Comparison of ENCODE assay signal across 21 cellular contexts in the genomic region with DNA sequence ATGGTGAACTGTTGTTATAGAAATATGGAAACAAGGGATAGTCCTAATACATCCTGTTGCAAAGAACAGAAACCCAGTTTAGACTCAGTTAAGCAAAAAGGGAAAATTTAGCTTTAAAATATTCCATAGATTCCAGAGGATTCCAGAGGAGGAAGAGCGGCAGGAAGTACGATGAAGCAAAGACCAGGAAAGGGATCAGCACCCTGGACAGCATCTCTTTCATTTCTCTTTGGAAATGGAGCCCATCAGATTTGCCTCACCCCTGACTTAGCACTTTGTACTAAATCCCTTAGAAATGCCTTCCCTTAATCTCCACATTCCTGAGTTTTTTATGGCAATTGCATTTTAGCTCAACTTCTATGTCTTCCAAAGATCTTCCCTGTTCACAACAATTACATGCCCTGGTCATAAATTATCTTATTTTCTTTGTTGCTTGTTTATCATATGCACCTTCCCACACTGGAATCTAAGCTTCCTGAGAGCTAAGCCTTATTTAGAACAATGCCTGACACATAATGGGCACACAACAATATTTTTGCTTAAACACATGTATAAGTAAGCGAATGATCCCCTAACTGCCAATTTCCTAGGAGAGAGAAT.
DNase-seq lines count a peak whose midpoint lies in the region; TF ChIP-seq lines count a peak whose summit lies in the region.
"Had no signal": no experiment of that assay in that cellular context is flagged by ENCODE, and none has a peak within 500 bp of the region (broad histone marks: within the 10 kb centered on the region; RNA-seq: fewer than 3 reads in every experiment).

No MANE protein-coding gene starts in this region.

- H2BK15ac ChIP-seq in H9 (ENCODE audit: low read depth, low read length) (no peak overlapping the region), neuronal stem cell (ENCODE audit: low read length) (no peak overlapping the region)

- H3K9ac ChIP-seq in H9 (ENCODE audit: extremely low read depth, insufficient read length, low read length) (no peak overlapping the region), NT2/D1 (ENCODE audit: insufficient read length, low read depth) (no peak overlapping the region), neuronal stem cell (ENCODE audit: low read depth, low read length, poor library complexity) (no peak overlapping the region)

- H3K18ac ChIP-seq in H9 (ENCODE audit: insufficient read length, low read depth, low read length) (no peak overlapping the region), neuronal stem cell (ENCODE audit: low read length) (no peak overlapping the region)

- H3K27ac ChIP-seq in H9 (ENCODE audit: insufficient read length, low read depth, low read length): no peak overlapping the region
- H3K27ac ChIP-seq in neuronal stem cell (replicated peaks; ENCODE audit: low read length): no peak overlapping the region
- H3K27ac ChIP-seq: ovary, transverse colon, VCaP had no signal

- intact Hi-C loops in posterior cingulate gyrus (cut with DNase I): no loop called here

- H4K8ac ChIP-seq in H9 (replicated peaks; ENCODE audit: insufficient read length, low read depth, low read length) (no peak overlapping the region), neuronal stem cell (ENCODE audit: low read depth, low read length) (no peak overlapping the region)

- H2BK20ac ChIP-seq in H9 (ENCODE audit: low read depth, low read length, poor library complexity, severe bottlenecking): no peak overlapping the region

- H3K4me3 Mint-ChIP-seq in H9 (no peak overlapping the region), endothelial cell (ENCODE audit: unreplicated experiment) (peak overlapping the region; percentile 4)
- H3K4me3 Mint-ChIP-seq: activated naive CD4-positive, alpha-beta T cell treated with anti-CD3 and anti-CD28 coated beads for 36 hours; stimulated activated naive CD8-positive, alpha-beta T cell treated with anti-CD3 and anti-CD28 coated beads, Interleukin-15, amount 100 ng/mL, for 72 hours had no signal

- H3K14ac ChIP-seq in H9 (ENCODE audit: insufficient read depth, low read length) (no peak overlapping the region), neuronal stem cell (ENCODE audit: low read length) (no peak overlapping the region)

- H3K27me3 Mint-ChIP-seq in H9 (ENCODE audit: low read depth) (peaks cover 4% of the 10 kb centered on the region), endothelial cell (ENCODE audit: unreplicated experiment) (no peaks in the 10 kb centered on the region)
- H3K27me3 Mint-ChIP-seq: stimulated activated naive CD8-positive, alpha-beta T cell treated with anti-CD3 and anti-CD28 coated beads, Interleukin-15, amount 100 ng/mL, for 72 hours had no signal

- no peaks in the 10 kb centered on the region for H3K79me2 ChIP-seq in H9 (ENCODE audit: insufficient read depth, low read length)

- H3K9me3 Mint-ChIP-seq in H9 (no peaks in the 10 kb centered on the region), endothelial cell (ENCODE audit: unreplicated experiment) (peaks cover 26% of the 10 kb centered on the region)

- H3K4me1 ChIP-seq in H9 (ENCODE audit: insufficient read depth, low read length): no peaks in the 10 kb centered on the region
- H3K4me1 ChIP-seq in NT2/D1 (ENCODE audit: insufficient read depth, insufficient read length): no peaks in the 10 kb centered on the region
- no peaks in the 10 kb centered on the region for H3K4me1 ChIP-seq in neuronal stem cell (ENCODE audit: control insufficient read depth in 2 of 2, insufficient read depth in 1 of 2, low read depth in 1 of 2, low read length in 2 of 2)
- H3K4me1 ChIP-seq: transverse colon had no signal

- H2AFZ ChIP-seq in H9 (ENCODE audit: low read length): no peak overlapping the region
- H2AFZ ChIP-seq in neuronal stem cell (ENCODE audit: low read length): no peak overlapping the region

- H3K56ac ChIP-seq in H9 (ENCODE audit: insufficient read length, low read depth, low read length): no peak overlapping the region

- WGBS in H9 (ENCODE audit: extremely low coverage, insufficient read length, low lambda C conversion rate): no CpG with 5 or more reads among the region's 3 CpGs
- no CpG with 5 or more reads among the region's 3 CpGs for WGBS in neuronal stem cell (ENCODE audit: extremely low coverage in 2 of 2, insufficient read length in 2 of 2, insufficient replicate concordance in 1 of 2), 2 donors

- H3K23ac ChIP-seq in H9 (ENCODE audit: insufficient read length, low read depth, low read length) (no peak overlapping the region), neuronal stem cell (ENCODE audit: low read depth, low read length, poor library complexity) (no peak overlapping the region)

- no peak overlapping the region for H3T11ph ChIP-seq in H9 (ENCODE audit: low read length)

- H2BK12ac ChIP-seq in H9 (ENCODE audit: insufficient read length, low read depth, low read length) (no peak overlapping the region), neuronal stem cell (ENCODE audit: low read length) (no peak overlapping the region)

- no peaks in the 10 kb centered on the region for H4K20me1 ChIP-seq in H9 (ENCODE audit: control insufficient read depth, insufficient read depth, insufficient read length)

- no peak overlapping the region for H4K5ac ChIP-seq in H9 (ENCODE audit: insufficient read length, low read depth, low read length)

- H3K27ac Mint-ChIP-seq in H9 (no peak overlapping the region), endothelial cell (ENCODE audit: unreplicated experiment) (no peak overlapping the region)
- H3K27ac Mint-ChIP-seq: activated naive CD4-positive, alpha-beta T cell treated with anti-CD3 and anti-CD28 coated beads for 36 hours; stimulated activated naive CD8-positive, alpha-beta T cell treated with anti-CD3 and anti-CD28 coated beads, Interleukin-15, amount 100 ng/mL, for 72 hours had no signal

- no peak overlapping the region for H2BK5ac ChIP-seq in H9 (ENCODE audit: insufficient read length, low read length)
- no peak overlapping the region for H2BK5ac ChIP-seq in neuronal stem cell (ENCODE audit: low read length)

- H3K36me3 ChIP-seq in NT2/D1 (ENCODE audit: insufficient read depth, insufficient read length, low read length) (no peaks in the 10 kb centered on the region), neuronal stem cell (replicated peaks in 1 of 2; ENCODE audit: control insufficient read depth in 2 of 2, insufficient read depth in 2 of 2, low read length in 2 of 2) (no peaks in the 10 kb centered on the region)
- H3K36me3 ChIP-seq: ovary, transverse colon had no signal

- no peaks in the 10 kb centered on the region for H3K79me1 ChIP-seq in H9 (ENCODE audit: insufficient read depth, low read depth, low read length, poor library complexity, severe bottlenecking)
- H3K79me1 ChIP-seq in neuronal stem cell (ENCODE audit: low read depth, low read length): no peaks in the 10 kb centered on the region

- H3K4me2 ChIP-seq in H9 (ENCODE audit: insufficient read depth, insufficient read length, low read length): no peak overlapping the region
- H3K4me2 ChIP-seq in neuronal stem cell (ENCODE audit: insufficient read depth, low read length, poor library complexity, severe bottlenecking): no peak overlapping the region

- H3K9me3 ChIP-seq in H9 (ENCODE audit: control insufficient read depth, low read depth, low read length) (no peaks in the 10 kb centered on the region), NT2/D1 (ENCODE audit: insufficient read depth, low read length) (no peaks in the 10 kb centered on the region), neuronal stem cell (replicated peaks in 1 of 2; ENCODE audit: control insufficient read depth in 2 of 2, insufficient read depth in 1 of 2, low read depth in 1 of 2, low read length in 2 of 2) (no peaks in the 10 kb centered on the region)
- H3K9me3 ChIP-seq: ovary, transverse colon had no signal

- no peak overlapping the region for H2AK5ac ChIP-seq in H9 (ENCODE audit: insufficient read length, low read length)
- no peak overlapping the region for H2AK5ac ChIP-seq in neuronal stem cell (ENCODE audit: low read depth, low read length)

- peak; percentile 38 for DNase-seq in H9
- peak; percentile 39 for DNase-seq in NT2/D1 (ENCODE audit: low read depth, low spot score)
- no peak for DNase-seq in endothelial cell (ENCODE audit: low spot score)
- peak; percentile 67 for DNase-seq in neuronal stem cell (ENCODE audit: low spot score)
- DNase-seq in posterior cingulate gyrus: no peak
- no peak for DNase-seq in activated CD8-positive, alpha-beta memory T cell treated with anti-CD3 and anti-CD28 coated beads, Interleukin-2, amount 50 U/mL, for 48 hours
- DNase-seq in putamen (ENCODE audit: low spot score): no peak
- DNase-seq: activated CD4-positive, alpha-beta T cell treated with anti-CD3 and anti-CD28 coated beads, Interleukin-2, amount 50 U/mL, for 48 hours; activated naive CD4-positive, alpha-beta T cell treated with anti-CD3 and anti-CD28 coated beads for 36 hours; activated T-cell treated with anti-CD3 and anti-CD28 coated beads, Interleukin-2, amount 50 U/mL, for 1 hour; HCEC 1CT; MV-4-11; NCI-H187 treated with DMSO at 0.1 percent for 48 hours; NCI-H345; NK-92 treated with Interleukin-12 subunit alpha and Interleukin-12 subunit beta, amount 100 ng/mL, for 24 hours; ovary; stimulated activated CD4-positive, alpha-beta T cell treated with anti-CD3 and anti-CD28 coated beads, Interleukin-2, amount 100 ng/mL, for 24 hours; stimulated activated naive CD8-positive, alpha-beta T cell treated with anti-CD3 and anti-CD28 coated beads, Interleukin-15, amount 100 ng/mL, for 72 hours; T-helper 1 cell; transverse colon had no signal

- H3K27me3 ChIP-seq in H9 (ENCODE audit: insufficient read depth, low read length) (no peaks in the 10 kb centered on the region), NT2/D1 (ENCODE audit: insufficient read depth, insufficient read length) (no peaks in the 10 kb centered on the region), neuronal stem cell (ENCODE audit: control insufficient read depth in 3 of 3, insufficient read depth in 3 of 3, low read depth in 1 of 3, low read length in 3 of 3) (peaks cover 0 to 2% (median 0%) of the 10 kb centered on the region in 3 experiments)
- H3K27me3 ChIP-seq: ovary, transverse colon had no signal

- H4K91ac ChIP-seq in H9 (ENCODE audit: insufficient read length, low read depth, low read length) (no peak overlapping the region), neuronal stem cell (ENCODE audit: low read depth, low read length, poor library complexity) (no peak overlapping the region)

- H3K36me3 Mint-ChIP-seq in H9 (ENCODE audit: insufficient read depth in 1 of 3, low read depth in 3 of 3): no peaks in the 10 kb centered on the region
- H3K36me3 Mint-ChIP-seq in endothelial cell (ENCODE audit: low read depth, unreplicated experiment): peaks cover 3% of the 10 kb centered on the region

- H3K4ac ChIP-seq in H9 (ENCODE audit: low read depth, low read length) (no peak overlapping the region), neuronal stem cell (ENCODE audit: low read length) (no peak overlapping the region)

- TF ChIP-seq CTCF in H9 (conservative IDR thresholded peaks at IDR 0.05): no peak
- no peak for TF ChIP-seq CTCF in endothelial cell (IDR thresholded peaks at IDR 0.05; ENCODE audit: unreplicated experiment)

- H2BK120ac ChIP-seq in H9 (ENCODE audit: low read depth, low read length, poor library complexity, severe bottlenecking) (no peak overlapping the region), neuronal stem cell (ENCODE audit: low read depth, low read length) (no peak overlapping the region)

- no peaks in the 10 kb centered on the region for H3K23me2 ChIP-seq in H9 (ENCODE audit: insufficient read length, low read depth, low read length, poor library complexity, severe bottlenecking)

- H3K4me1 Mint-ChIP-seq in H9 (peaks cover 0 to 4% of the 10 kb centered on the region in 2 experiments; a peak in 2 of 4 replicates), endothelial cell (ENCODE audit: unreplicated experiment) (no peaks in the 10 kb centered on the region)
- H3K4me1 Mint-ChIP-seq: stimulated activated naive CD8-positive, alpha-beta T cell treated with anti-CD3 and anti-CD28 coated beads, Interleukin-15, amount 100 ng/mL, for 72 hours had no signal

- H3K4me3 ChIP-seq in NT2/D1 (ENCODE audit: insufficient read length, low read depth) (no peak overlapping the region), neuronal stem cell (ENCODE audit: low read length in 2 of 2) (no peak overlapping the region)
- H3K4me3 ChIP-seq: ovary, transverse colon had no signal

Comparison
In these comparisons a context has a peak if more than half of its experiments do, and no peak if none do; other contexts are left out.
1. DNase-seq: peak in H9 (single experiment), NT2/D1 (single experiment) and neuronal stem cell (single experiment); none in endothelial cell (single experiment), posterior cingulate gyrus (0 of 10), activated CD8-positive, alpha-beta memory T cell treated with anti-CD3 and anti-CD28 coated beads, Interleukin-2, amount 50 U/mL, for 48 hours (single experiment) and putamen (single experiment).